Comparison of ENCODE assay signal across 13 cellular contexts in genomic region chr3:43632269-43632733, GRCh38. TPM values are rescaled to one million over a fixed set of nuclear protein-coding genes. Genes with fewer than 3 reads are reported as not detected.
A peak's percentile ranks its signal among the peaks of the same experiment; 100 is the strongest.
DNase-seq lines count a peak whose midpoint lies in the region; ATAC-seq and TF ChIP-seq lines count a peak whose summit lies in the region.
"Had no signal": no experiment of that assay in that cellular context is flagged by ENCODE, and none has a peak within 500 bp of the region (broad histone marks: within the 10 kb centered on the region; RNA-seq: fewer than 3 reads in every experiment).

No MANE protein-coding gene starts in this region.

- CTCF ChIA-PET in CD8-positive, alpha-beta T cell (lab: Charles Lee) = no interaction called here

- no peaks in the 10 kb centered on the region for H3K36me3 ChIP-seq in mucosa of descending colon (ENCODE audit: low read depth)
- no peaks in the 10 kb centered on the region for H3K36me3 ChIP-seq in CD8-positive, alpha-beta T cell (ENCODE audit: insufficient read depth, low read length)
- H3K36me3 ChIP-seq: Peyer's patch had no signal

- DNase-seq in DMS53 treated with DMSO at 0.1 percent for 48 hours (lab: John Stamatoyannopoulos, UW; ENCODE audit: unreplicated experiment) (peak; percentile 20), NCI-H226 (peak; percentile 41), dermis blood vessel endothelial cell (peak; percentile 93), mucosa of descending colon (no peak), midbrain (lab: John Stamatoyannopoulos, UW) (no peak), NCI-H510A treated with DMSO at 0.1 percent for 48 hours (lab: John Stamatoyannopoulos, UW) (no peak)
- DNase-seq in activated naive CD4-positive, alpha-beta T cell treated with Interleukin-2 at 50 U/mL for 16 hours = no peak
- no peak for DNase-seq in CD8-positive, alpha-beta T cell
- DNase-seq: activated T-cell treated with anti-CD3 and anti-CD28 coated beads, Interleukin-2, amount 50 U/mL, for 72 hours; NCI-H146; Peyer's patch; stimulated activated CD4-positive, alpha-beta T cell treated with anti-CD3 and anti-CD28 coated beads, Interleukin-4, amount 100 ng/mL, for 1 hour had no signal

- H3K9me3 ChIP-seq in mucosa of descending colon = no peaks in the 10 kb centered on the region
- no peaks in the 10 kb centered on the region for H3K9me3 ChIP-seq in CD8-positive, alpha-beta T cell (ENCODE audit: low read length)
- H3K9me3 ChIP-seq: Peyer's patch had no signal

- no peak overlapping the region for H3K27ac Mint-ChIP-seq in CD8-positive, alpha-beta T cell
- H3K27ac Mint-ChIP-seq: activated T-cell treated with anti-CD3 and anti-CD28 coated beads, Interleukin-2, amount 50 U/mL, for 72 hours had no signal

- no peaks in the 10 kb centered on the region for H3K27me3 ChIP-seq in CD8-positive, alpha-beta T cell (ENCODE audit: insufficient read depth, low read length)
- H3K27me3 ChIP-seq: Peyer's patch had no signal

- no peaks in the 10 kb centered on the region for H3K36me3 Mint-ChIP-seq in CD8-positive, alpha-beta T cell

- H3K9me3 Mint-ChIP-seq in CD8-positive, alpha-beta T cell = no peaks in the 10 kb centered on the region

- H3K27me3 Mint-ChIP-seq in CD8-positive, alpha-beta T cell (ENCODE audit: low read depth) = peaks cover 15% of the 10 kb centered on the region

- no peak for TF ChIP-seq CTCF in mucosa of descending colon (IDR thresholded peaks at IDR 0.05)
- TF ChIP-seq CTCF in CD8-positive, alpha-beta T cell (IDR thresholded peaks at IDR 0.05) = no peak

- intact Hi-C loops in mucosa of descending colon (cut with DNase I, micrococcal nuclease) = loop anchor here in 1 of 2 donors (10.0 kb wide), 1 partner anchor 88 kb away; no protein-coding TSS in a partner anchor
- intact Hi-C loops in CD8-positive, alpha-beta T cell (cut with DNase I, micrococcal nuclease) = no loop called here

- POLR2A ChIA-PET in CD8-positive, alpha-beta T cell (lab: Charles Lee) = no interaction called here

- H3K4me1 Mint-ChIP-seq in CD8-positive, alpha-beta T cell (ENCODE audit: low read depth) = no peaks in the 10 kb centered on the region

- H3K4me3 ChIP-seq in mucosa of descending colon = no peak overlapping the region
- H3K4me3 ChIP-seq in CD8-positive, alpha-beta T cell (ENCODE audit: low read depth, low read length) = no peak overlapping the region
- H3K4me3 ChIP-seq: Peyer's patch had no signal

- no peak overlapping the region for H3K4me3 Mint-ChIP-seq in CD8-positive, alpha-beta T cell
- H3K4me3 Mint-ChIP-seq: activated T-cell treated with anti-CD3 and anti-CD28 coated beads, Interleukin-2, amount 50 U/mL, for 72 hours had no signal

- H3K4me1 ChIP-seq in mucosa of descending colon (ENCODE audit: low read depth) = no peaks in the 10 kb centered on the region
- H3K4me1 ChIP-seq in CD8-positive, alpha-beta T cell (ENCODE audit: insufficient read depth, low read length) = no peaks in the 10 kb centered on the region
- H3K4me1 ChIP-seq: Peyer's patch had no signal

- peak; percentile 27 for ATAC-seq in mucosa of descending colon
- no peak for ATAC-seq in CD8-positive, alpha-beta T cell
- ATAC-seq: activated T-cell treated with anti-CD3 and anti-CD28 coated beads, Interleukin-2, amount 50 U/mL, for 72 hours had no signal

- H3K27ac ChIP-seq in CD8-positive, alpha-beta T cell (ENCODE audit: low read depth, low read length) = no peak overlapping the region
- H3K27ac ChIP-seq: Peyer's patch, VCaP had no signal

RNA-seq across cellular contexts. Expression of gene ANO10, which starts 10.5 kb away (rescaled TPM):
- 46.5 and 52.9 TPM in 2 replicates for total RNA-seq in dermis blood vessel endothelial cell
- total RNA-seq in mucosa of descending colon = 10 to 100 TPM; 46.6 to 100.0 (median 64.1) TPM
- total RNA-seq in CD8-positive, alpha-beta T cell = 1 to 10 TPM; 6.1 to 7.0 TPM

RNA-seq across cellular contexts. Expression of gene ABHD5, which starts 58.4 kb away (rescaled TPM):
- total RNA-seq in dermis blood vessel endothelial cell (26.5 and 28.9 TPM in 2 replicates), mucosa of descending colon (10 to 100 TPM; 27.8 to 44.4 (median 31.7) TPM)
- total RNA-seq in CD8-positive, alpha-beta T cell = 10 to 100 TPM; 10.3 to 11.4 TPM

Comparison
In these comparisons a context has a peak if more than half of its experiments do, and no peak if none do; other contexts are left out.
1. DNase-seq: peak in DMS53 treated with DMSO at 0.1 percent for 48 hours (single experiment), NCI-H226 (single experiment) and dermis blood vessel endothelial cell (single experiment); none in mucosa of descending colon (0 of 3), midbrain (single experiment), activated naive CD4-positive, alpha-beta T cell treated with Interleukin-2 at 50 U/mL for 16 hours (single experiment), NCI-H510A treated with DMSO at 0.1 percent for 48 hours (single experiment) and CD8-positive, alpha-beta T cell (0 of 7).